Comparison of ENCODE assay signal across 1 cellular context in genomic region chr3:47824541-47825473, GRCh38.
TF ChIP-seq lines count a peak whose summit lies in the region.

No MANE protein-coding gene starts in this region.

TF ChIP-seq in HepG2, 621 proteins besides CTCF, POLR2A, EP300 and RAD21 (continued from another document and continues in another):
- TF ChIP-seq NFAT5 (CRISPR knock-in tag; IDR thresholded peaks at IDR 0.05): peak; percentile 85
- TF ChIP-seq RARA (CRISPR knock-in tag; IDR thresholded peaks at IDR 0.05): no peak
- TF ChIP-seq ZNF605 (CRISPR knock-in tag; IDR thresholded peaks at IDR 0.05): peak; percentile 62; the same call in 1 of the 2 replicates
- TF ChIP-seq MAFK (conservative IDR thresholded peaks at IDR 0.05 in 1 of 2, IDR thresholded peaks at IDR 0.05 in 1 of 2; ENCODE audit: low read length in 2 of 2): no peak
- peak; percentile 81 for TF ChIP-seq ZNF143 (CRISPR knock-in tag; IDR thresholded peaks at IDR 0.05)
- peak; percentile 94 for TF ChIP-seq ZHX1 (CRISPR knock-in tag; IDR thresholded peaks at IDR 0.05; ENCODE audit: low read depth)
- TF ChIP-seq ZNF18 (CRISPR knock-in tag; IDR thresholded peaks at IDR 0.05; ENCODE audit: insufficient replicate concordance): peak; percentile 71
- no peak for TF ChIP-seq ZBTB10 (CRISPR knock-in tag; IDR thresholded peaks at IDR 0.05; ENCODE audit: borderline replicate concordance)
- peak; percentile 96 for TF ChIP-seq ZSCAN21 (CRISPR knock-in tag; IDR thresholded peaks at IDR 0.05; ENCODE audit: borderline replicate concordance)
- no peak for TF ChIP-seq WIZ (CRISPR knock-in tag; IDR thresholded peaks at IDR 0.05)
- TF ChIP-seq ZNF10 (CRISPR knock-in tag; IDR thresholded peaks at IDR 0.05; ENCODE audit: borderline replicate concordance, low read depth): no peak
- TF ChIP-seq KLF13 (CRISPR knock-in tag; IDR thresholded peaks at IDR 0.05): no peak
- TF ChIP-seq RNF2 (conservative IDR thresholded peaks at IDR 0.05; ENCODE audit: low read depth): 0 out of 2 replicates have a peak, but pooled peaks have one; percentile 37
- 0 out of 2 replicates have a peak, but pooled peaks have one; percentile 23 for TF ChIP-seq ZKSCAN8 (CRISPR knock-in tag; IDR thresholded peaks at IDR 0.05; ENCODE audit: borderline replicate concordance)
- peak; percentile 93 for TF ChIP-seq BRD4 (CRISPR knock-in tag; IDR thresholded peaks at IDR 0.05)
- no peak for TF ChIP-seq DNMT3B (CRISPR knock-in tag; conservative IDR thresholded peaks at IDR 0.05)
- no peak for TF ChIP-seq HDAC6 (IDR thresholded peaks at IDR 0.05; ENCODE audit: low read depth, low read length)
- TF ChIP-seq RFXANK (CRISPR knock-in tag; IDR thresholded peaks at IDR 0.05): no peak; the same call in 1 of the 2 replicates
- TF ChIP-seq ZNF512 (CRISPR knock-in tag; IDR thresholded peaks at IDR 0.05): no peak
- no peak for TF ChIP-seq ZC3H4 (CRISPR knock-in tag; IDR thresholded peaks at IDR 0.05; ENCODE audit: borderline replicate concordance)
- no peak for TF ChIP-seq THAP8 (CRISPR knock-in tag; IDR thresholded peaks at IDR 0.05; ENCODE audit: borderline replicate concordance)
- no peak for TF ChIP-seq KIAA2018 (CRISPR knock-in tag; IDR thresholded peaks at IDR 0.05; ENCODE audit: borderline replicate concordance)
- TF ChIP-seq ESRRA (CRISPR knock-in tag; IDR thresholded peaks at IDR 0.05; ENCODE audit: low read depth): peak; percentile 88; the same call in 1 of the 2 replicates
- no peak for TF ChIP-seq ZFP36L2 (CRISPR knock-in tag; IDR thresholded peaks at IDR 0.05)
- 0 out of 2 replicates have a peak, but pooled peaks have one; percentile 53 for TF ChIP-seq CREBL2 (CRISPR knock-in tag; IDR thresholded peaks at IDR 0.05; ENCODE audit: borderline replicate concordance)
- TF ChIP-seq ATF2 (CRISPR knock-in tag; IDR thresholded peaks at IDR 0.05): peak; percentile 53; the same call in 1 of the 2 replicates
- TF ChIP-seq DMAP1 (CRISPR knock-in tag; IDR thresholded peaks at IDR 0.05): peak; percentile 91
